ENCODE assay signal across 1 cellular context in the genomic region with DNA sequence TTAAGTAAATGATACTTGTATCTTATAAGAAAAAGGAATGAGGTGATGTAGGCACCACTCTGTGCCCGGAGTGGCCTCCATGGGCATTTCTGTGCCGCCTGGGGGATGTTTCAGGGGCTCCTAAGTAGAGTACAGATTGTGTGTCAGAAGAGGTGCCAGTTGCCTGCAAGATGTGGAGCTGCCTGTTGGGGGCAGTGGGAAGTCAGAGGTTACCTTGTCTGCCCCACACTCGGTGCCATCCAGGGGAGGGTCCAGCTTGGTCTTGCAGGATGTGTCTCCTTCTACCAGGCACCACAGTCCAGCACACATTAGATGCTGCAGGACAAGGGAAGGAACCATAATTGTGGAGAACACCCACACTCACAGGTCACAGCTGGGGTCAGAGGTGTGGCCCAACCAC.
TF ChIP-seq lines count a peak whose summit lies in the region.

No MANE protein-coding gene starts in this region.

TF ChIP-seq in IMR-90, 13 proteins besides CTCF, POLR2A, EP300 and RAD21 (continued from another document):
- TF ChIP-seq CEBPB (IDR thresholded peaks at IDR 0.05; ENCODE audit: low read depth, low read length) = no peak
